In the genomic region with DNA sequence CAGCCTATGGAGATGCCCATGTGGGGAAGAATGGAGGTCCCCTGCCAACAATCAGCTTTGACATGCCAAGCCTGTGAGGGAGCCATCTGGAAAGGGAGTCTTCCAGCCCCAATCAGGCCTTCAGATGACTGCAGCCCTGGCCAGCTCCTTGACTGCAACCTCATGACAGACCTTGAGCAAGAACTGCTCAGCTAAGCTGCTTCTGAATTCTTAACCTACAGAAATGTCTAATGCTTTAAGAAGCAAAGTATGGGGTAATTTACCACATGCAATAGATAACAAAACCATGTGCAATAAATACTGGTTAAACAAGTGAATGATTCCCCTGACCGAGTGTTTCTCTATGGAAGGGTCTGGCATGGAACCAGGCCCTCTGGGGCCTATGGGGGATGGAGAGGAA, we compare ENCODE assay signal across 19 cellular contexts.
DNase-seq lines count a peak whose midpoint lies in the region; FAIRE-seq and TF ChIP-seq lines count a peak whose summit lies in the region.
"Had no signal": no experiment of that assay in that cellular context is flagged by ENCODE, and none has a peak within 500 bp of the region (broad histone marks: within the 10 kb centered on the region; RNA-seq: fewer than 3 reads in every experiment).

No MANE protein-coding gene starts in this region.

- H3K9ac ChIP-seq in BLaER1 treated with 17β-estradiol and CSF1 and Interleukin-3, amounts not matched to agents 10 nM and 100 nM: no peak overlapping the region
- H3K9ac ChIP-seq: GM23248 had no signal

- no peaks in the 10 kb centered on the region for H3K36me3 ChIP-seq in BLaER1 treated with 17β-estradiol and CSF1 and Interleukin-3, amounts not matched to agents 10 nM and 100 nM
- no peaks in the 10 kb centered on the region for H3K36me3 ChIP-seq in osteoblast (ENCODE audit: insufficient read depth, low read length)

- no peaks in the 10 kb centered on the region for H3K79me2 ChIP-seq in osteoblast (ENCODE audit: insufficient read depth, low read length)

- H3K4me2 ChIP-seq in BLaER1 treated with 17β-estradiol and CSF1 and Interleukin-3, amounts not matched to agents 10 nM and 100 nM: peak overlapping the region; percentile 77 to 96 (median 86); a peak in 21 of 22 replicates
- H3K4me2 ChIP-seq in osteoblast (ENCODE audit: insufficient read depth, low read length): no peak overlapping the region
- H3K4me2 ChIP-seq: A549 had no signal

- intact Hi-C loops in dorsolateral prefrontal cortex (cut with DNase I): no loop called here

- peak overlapping the region in 7 of 11 experiments; percentile 44 to 99 (median 94); a peak in 11 of 22 replicates for H3K27ac ChIP-seq in BLaER1 treated with 17β-estradiol and CSF1 and Interleukin-3, amounts not matched to agents 10 nM and 100 nM
- H3K27ac ChIP-seq in osteoblast (ENCODE audit: low read depth, low read length) (no peak overlapping the region), dorsolateral prefrontal cortex (no peak overlapping the region)
- H3K27ac ChIP-seq: A549, GM23248 had no signal

- no peak for FAIRE-seq in urothelium cell line (lab: Jason Lieb, UNC)
- FAIRE-seq: A549, K562 had no signal

- H3K4me3 ChIP-seq in BLaER1 treated with 17β-estradiol and CSF1 and Interleukin-3, amounts not matched to agents 10 nM and 100 nM: no peak overlapping the region
- no peak overlapping the region for H3K4me3 ChIP-seq in choroid plexus epithelial cell (ENCODE audit: low read depth, low read length)
- no peak overlapping the region for H3K4me3 ChIP-seq in osteoblast (ENCODE audit: insufficient read depth, low read length)
- no peak overlapping the region for H3K4me3 ChIP-seq in dorsolateral prefrontal cortex
- H3K4me3 ChIP-seq in foreskin fibroblast (ENCODE audit: low read depth in 1 of 2, low read length in 2 of 2): no peak overlapping the region
- H3K4me3 ChIP-seq: A549, GM23248, K562 had no signal

- peaks cover 0 to 9% (median 0%) of the 10 kb centered on the region in 11 experiments; a peak in 6 of 22 replicates for H3K9me3 ChIP-seq in BLaER1 treated with 17β-estradiol and CSF1 and Interleukin-3, amounts not matched to agents 10 nM and 100 nM (replicated peaks in 1 of 11)
- no peaks in the 10 kb centered on the region for H3K9me3 ChIP-seq in osteoblast (ENCODE audit: low read depth, low read length)
- H3K9me3 ChIP-seq: A549 had no signal

- DNase-seq in MV-4-11 (lab: John Stamatoyannopoulos, UW) (peak; percentile 50), choroid plexus epithelial cell (ENCODE audit: low read depth) (peak; percentile 51), osteoblast (ENCODE audit: insufficient read length, low spot score, missing footprints) (peak; percentile 23), dorsolateral prefrontal cortex (no peak), foreskin fibroblast (no peak), urothelium cell line (ENCODE audit: low spot score) (no peak)
- DNase-seq: CD4-positive, CD25-positive, alpha-beta regulatory T cell; GM23248; H9; HFFc6; NCI-H1694; NCI-H2081 treated with DMSO at 0.1 percent for 48 hours; NCI-H2171 treated with DMSO at 0.1 percent for 48 hours; NCI-H526 treated with DMSO at 0.1 percent for 48 hours; PC-3; Right ventricle myocardium superior had no signal

- H3K4me1 ChIP-seq in BLaER1 treated with 17β-estradiol and CSF1 and Interleukin-3, amounts not matched to agents 10 nM and 100 nM: peaks cover 77 to 100% (median 99%) of the 10 kb centered on the region in 10 experiments
- H3K4me1 ChIP-seq in osteoblast (ENCODE audit: insufficient read depth, low read length): peaks cover 4% of the 10 kb centered on the region
- H3K4me1 ChIP-seq: A549 had no signal

- no peak overlapping the region for H2AFZ ChIP-seq in osteoblast (ENCODE audit: low read length)
- H2AFZ ChIP-seq: GM23248 had no signal

- no peak for TF ChIP-seq CTCF in choroid plexus epithelial cell (conservative IDR thresholded peaks at IDR 0.05; ENCODE audit: low read depth, low read length)
- no peak for TF ChIP-seq CTCF in osteoblast (IDR thresholded peaks at IDR 0.05; ENCODE audit: extremely low read depth, low read depth, low read length)
- no peak for TF ChIP-seq CTCF in dorsolateral prefrontal cortex (IDR thresholded peaks at IDR 0.05 in 54 of 56, conservative IDR thresholded peaks at IDR 0.05 in 2 of 56; ENCODE audit: low read depth in 1 of 56, partially characterized antibody in 56 of 56)
- no peak for TF ChIP-seq CTCF in foreskin fibroblast (IDR thresholded peaks at IDR 0.05; ENCODE audit: low read depth, low read length)

- no peaks in the 10 kb centered on the region for H3K27me3 ChIP-seq in BLaER1 treated with 17β-estradiol and CSF1 and Interleukin-3, amounts not matched to agents 10 nM and 100 nM
- H3K27me3 ChIP-seq in osteoblast (ENCODE audit: insufficient read depth, low read length) (no peaks in the 10 kb centered on the region), dorsolateral prefrontal cortex (no peaks in the 10 kb centered on the region)

- H4K20me1 ChIP-seq in BLaER1 treated with 17β-estradiol and CSF1 and Interleukin-3, amounts not matched to agents 10 nM and 100 nM: no peaks in the 10 kb centered on the region; a peak in 1 of 22 replicates
- H4K20me1 ChIP-seq in osteoblast (ENCODE audit: insufficient read depth, low read length): no peaks in the 10 kb centered on the region

Comparison
In these comparisons a context has a peak if more than half of its experiments do, and no peak if none do; other contexts are left out.
1. H3K27ac ChIP-seq: peak in BLaER1 treated with 17β-estradiol and CSF1 and Interleukin-3, amounts not matched to agents 10 nM and 100 nM (7 of 11); none in osteoblast (single experiment) and dorsolateral prefrontal cortex (0 of 59).
2. DNase-seq: peak in MV-4-11 (single experiment), choroid plexus epithelial cell (single experiment) and osteoblast (single experiment); none in dorsolateral prefrontal cortex (0 of 10), foreskin fibroblast (0 of 2) and urothelium cell line (single experiment).